ENCODE assay signal across 7 cellular contexts in genomic region chr3:70905496-70905895, GRCh38.
"Had no signal": no experiment of that assay in that cellular context is flagged by ENCODE, and none has a peak within 500 bp of the region (broad histone marks: within the 10 kb centered on the region; RNA-seq: fewer than 3 reads in every experiment).

No MANE protein-coding gene starts in this region.

- DNase-seq: GM23248, H9, HCEC 1CT, KBM-7 had no signal

- H3K4me3 Mint-ChIP-seq: H9, IgD-negative memory B cell had no signal

- H2AFZ ChIP-seq: GM23248 had no signal

- H3K4me3 ChIP-seq: GM23248 had no signal

- ATAC-seq: HepG2 had no signal

- H3K27ac ChIP-seq: GM23248, HL-60 had no signal

- H3K4me1 Mint-ChIP-seq: IgD-negative memory B cell had no signal

- H3K27ac Mint-ChIP-seq: H9, IgD-negative memory B cell had no signal

- H3K36me3 Mint-ChIP-seq: IgD-negative memory B cell had no signal
